In genomic region chr10:131745591-131745990, GRCh38 we compare ENCODE assay signal across 21 cellular contexts.
A peak's percentile ranks its signal among the peaks of the same experiment; 100 is the strongest.
DNase-seq lines count a peak whose midpoint lies in the region; ATAC-seq, FAIRE-seq and TF ChIP-seq lines count a peak whose summit lies in the region.
"Had no signal": no experiment of that assay in that cellular context is flagged by ENCODE, and none has a peak within 500 bp of the region (broad histone marks: within the 10 kb centered on the region; RNA-seq: fewer than 3 reads in every experiment).

No MANE protein-coding gene starts in this region.

- whole genome bisulfite sequencing in K562 (ENCODE audit: insufficient coverage, low coverage, missing lambda C conversion rate) = 0% methylated on average over 11 of the region's 12 CpGs

- H3K9ac ChIP-seq in K562 (ENCODE audit: insufficient read depth in 1 of 2, low read depth in 2 of 2, low read length in 2 of 2) = no peak overlapping the region

- BruUV-seq in K562 (replicated peaks; lab: Mats Ljungman, UMichigan) = no TSS peak

- H3K79me2 ChIP-seq in K562 (ENCODE audit: control insufficient read depth, insufficient read depth, low read length) = no peaks in the 10 kb centered on the region

- H3K4me2 ChIP-seq in K562 (ENCODE audit: insufficient read depth, low read length) = no peak overlapping the region
- H3K4me2 ChIP-seq: GM23338 had no signal

- peaks cover 54% of the 10 kb centered on the region for H3K4me1 Mint-ChIP-seq in nephron progenitor cell

- no peak for ATAC-seq in K562
- no peak for ATAC-seq in GM21526 (IDR thresholded peaks at IDR 0.05; ENCODE audit: low FRiP score, unreplicated experiment)
- ATAC-seq: GM23338, HepG2 had no signal

- in situ Hi-C loops in K562 (cut with MboI) = no loop called here

- TF ChIP-seq EP300 in K562 (IDR thresholded peaks at IDR 0.05; ENCODE audit: low read length) = no peak

- TF ChIP-seq CTCF in K562 (IDR thresholded peaks at IDR 0.05 in 2 of 3, conservative IDR thresholded peaks at IDR 0.05 in 1 of 3; ENCODE audit: insufficient read depth in 2 of 3, low read depth in 1 of 3, low read length in 3 of 3) (no peak), nephron progenitor cell (IDR thresholded peaks at IDR 0.05) (no peak)

- H3K27ac ChIP-seq in K562 (ENCODE audit: extremely low read depth, low read depth, low read length) = no peak overlapping the region
- H3K27ac ChIP-seq: 22Rv1, C4-2B had no signal

- no peak for FAIRE-seq in K562 (lab: Jason Lieb, UNC)
- FAIRE-seq: GM19239, HepG2 had no signal

- TF ChIP-seq RAD21 in K562 (CRISPR knock-in tag; conservative IDR thresholded peaks at IDR 0.05 in 1 of 2, IDR thresholded peaks at IDR 0.05 in 1 of 2) = no peak

- H2AFZ ChIP-seq in K562 (ENCODE audit: low read depth, low read length) = no peak overlapping the region
- H2AFZ ChIP-seq: GM23338 had no signal

- H3K36me3 ChIP-seq in K562 (ENCODE audit: control insufficient read depth, insufficient read depth, low read length) = no peaks in the 10 kb centered on the region

- no peak for TF ChIP-seq POLR2A in K562 (conservative IDR thresholded peaks at IDR 0.05)

- no peaks in the 10 kb centered on the region for H4K20me1 ChIP-seq in K562 (replicated peaks; ENCODE audit: control insufficient read depth, insufficient read depth, low read length)

- peaks cover 0 to 34% of the 10 kb centered on the region in 2 experiments; a peak in 3 of 5 replicates for H3K27me3 ChIP-seq in K562 (ENCODE audit: control insufficient read depth in 2 of 2, insufficient read depth in 2 of 2, low read length in 2 of 2)

- CTCF ChIA-PET in K562 (lab: Yijun Ruan, JAX; ENCODE audit: low intra/inter-chr PET ratio) = no interaction called here

- no peaks in the 10 kb centered on the region for H3K9me1 ChIP-seq in K562 (ENCODE audit: control insufficient read depth, insufficient read depth, low read length)

- H3K4me1 ChIP-seq in K562 (replicated peaks in 1 of 2; ENCODE audit: control insufficient read depth in 2 of 2, insufficient read depth in 2 of 2, low read length in 2 of 2) = no peaks in the 10 kb centered on the region

- H3K9me3 ChIP-seq in K562 (replicated peaks; ENCODE audit: control insufficient read depth, insufficient read depth, low read depth, low read length) = no peaks in the 10 kb centered on the region

- H3K4me3 Mint-ChIP-seq in nephron progenitor cell = no peak overlapping the region
- H3K4me3 Mint-ChIP-seq: B cell, GM23338, HFFc6, IgD-negative memory B cell had no signal

- peaks cover 6% of the 10 kb centered on the region for H3K9me3 Mint-ChIP-seq in nephron progenitor cell
- H3K9me3 Mint-ChIP-seq: GM23338 had no signal

- peak; percentile 47 for DNase-seq in activated effector memory CD4-positive, alpha-beta T cell treated with anti-CD3 and anti-CD28 coated beads, Interleukin-2, amount 50 U/mL, for 16 hours
- DNase-seq in activated effector memory CD4-positive, alpha-beta T cell treated with Interleukin-2 at 50 U/mL for 16 hours = no peak
- DNase-seq in K562 (ENCODE audit: extremely low read depth in 1 of 4, low spot score in 3 of 4) = no peak
- DNase-seq in nephron progenitor cell = no peak
- DNase-seq in posterior vena cava (ENCODE audit: low spot score) = peak; percentile 54
- DNase-seq in CD1c-positive myeloid dendritic cell (ENCODE audit: extremely low spot score) = no peak
- no peak for DNase-seq in DMS 273 treated with DMSO at 0.1 percent for 48 hours (lab: John Stamatoyannopoulos, UW)
- DNase-seq: CD4-positive, alpha-beta memory T cell; DMS79 treated with DMSO at 0.1 percent for 48 hours; GF-D8; H7; HFFc6; KG1 had no signal

- H3K27ac Mint-ChIP-seq in nephron progenitor cell = peak overlapping the region; percentile 24
- H3K27ac Mint-ChIP-seq: B cell, HFFc6, IgD-negative memory B cell had no signal

- H3K4me3 ChIP-seq in K562 = no peak overlapping the region
- H3K4me3 ChIP-seq: GM23338 had no signal

- no peaks in the 10 kb centered on the region for H3K36me3 Mint-ChIP-seq in nephron progenitor cell (ENCODE audit: low read depth)
- H3K36me3 Mint-ChIP-seq: CD4-positive, alpha-beta memory T cell had no signal

- intact Hi-C loops in K562 (cut with micrococcal nuclease) = no loop called here
- intact Hi-C loops in posterior vena cava (cut with DNase I) = no loop called here

- H3K27me3 Mint-ChIP-seq in nephron progenitor cell (ENCODE audit: low read depth, poor library complexity) = peaks cover 25% of the 10 kb centered on the region

- POLR2A ChIA-PET in K562 (lab: Yijun Ruan, JAX) = no interaction called here

TF ChIP-seq in K562, 482 proteins besides CTCF, POLR2A, EP300 and RAD21:
- peak; percentile 10 for TF ChIP-seq ZFP36 (IDR thresholded peaks at IDR 0.05; ENCODE audit: low read depth, low read length, partially characterized antibody)
- no peak for TF ChIP-seq MEF2D (tag; conservative IDR thresholded peaks at IDR 0.05; ENCODE audit: low read depth)

Comparison
In these comparisons a context has a peak if more than half of its experiments do, and no peak if none do; other contexts are left out.
1. DNase-seq: peak in activated effector memory CD4-positive, alpha-beta T cell treated with anti-CD3 and anti-CD28 coated beads, Interleukin-2, amount 50 U/mL, for 16 hours (single experiment) and posterior vena cava (single experiment); none in activated effector memory CD4-positive, alpha-beta T cell treated with Interleukin-2 at 50 U/mL for 16 hours (single experiment), K562 (0 of 4), nephron progenitor cell (single experiment), CD1c-positive myeloid dendritic cell (single experiment) and DMS 273 treated with DMSO at 0.1 percent for 48 hours (single experiment).